ENCODE assay signal across 15 cellular contexts in genomic region chr10:21547246-21547645, GRCh38. TPM values are rescaled to one million over a fixed set of nuclear protein-coding genes. Genes with fewer than 3 reads are reported as not detected.
A peak's percentile ranks its signal among the peaks of the same experiment; 100 is the strongest.
DNase-seq lines count a peak whose midpoint lies in the region; ATAC-seq and TF ChIP-seq lines count a peak whose summit lies in the region.
"Had no signal": no experiment of that assay in that cellular context is flagged by ENCODE, and none has a peak within 500 bp of the region (broad histone marks: within the 10 kb centered on the region; RNA-seq: fewer than 3 reads in every experiment).

No MANE protein-coding gene starts in this region.

- H2AFZ ChIP-seq in GM23338 = no peak overlapping the region

- DNase-seq in GM23338 (ENCODE audit: low spot score) (no peak), WTC11 (ENCODE audit: low spot score) (no peak), endodermal cell (no peak), NCI-H510A treated with DMSO at 0.1 percent for 48 hours (lab: John Stamatoyannopoulos, UW) (no peak)
- peak in 1 of 2 donors; percentile 25 for DNase-seq in stimulated activated effector memory CD8-positive, alpha-beta T cell treated with anti-CD3 and anti-CD28 coated beads, Interleukin-12 subunit alpha, Interleukin-12 subunit beta, amount 100 ng/mL, for 72 hours (ENCODE audit: low spot score in 2 of 2)
- DNase-seq in stimulated activated CD8-positive, alpha-beta memory T cell treated with anti-CD3 and anti-CD28 coated beads, Interleukin-4, amount 100 ng/mL, for 48 hours = no peak
- DNase-seq: ACHN; CD4-positive, CD25-positive, alpha-beta regulatory T cell; DMS53; GF-D8; GOT3; H9; HFFc6 had no signal

- no peak overlapping the region for H3K4me3 ChIP-seq in GM23338
- no peak overlapping the region for H3K4me3 ChIP-seq in endodermal cell (ENCODE audit: low read length)
- H3K4me3 ChIP-seq: BLaER1 treated with 17β-estradiol and CSF1 and Interleukin-3, amounts not matched to agents 10 nM and 100 nM had no signal

- CTCF ChIA-PET in WTC11 (lab: Charles Lee) = no interaction called here

- H3K36me3 ChIP-seq in GM23338 (ENCODE audit: insufficient read depth) = peaks cover 52% of the 10 kb centered on the region
- H3K36me3 ChIP-seq in endodermal cell (ENCODE audit: control insufficient read depth, insufficient read depth, low read length) = peaks cover 79% of the 10 kb centered on the region

- WGBS in endodermal cell (ENCODE audit: insufficient coverage in 1 of 2, insufficient read length in 1 of 2), 2 experiments = 91 to 98% methylated on average over 3 to 6 of the region's 6 CpGs

- H4K20me1 ChIP-seq in GM23338 (replicated peaks; ENCODE audit: insufficient read depth) = peaks cover 26% of the 10 kb centered on the region

- 0 out of 2 replicates have a peak, but pooled peaks cover 6% of the 10 kb centered on the region for H3F3A ChIP-seq in GM23338 (replicated peaks; ENCODE audit: low read depth)

- H3K36me3 Mint-ChIP-seq in GM23338 (ENCODE audit: low read depth) = peaks cover 82% of the 10 kb centered on the region
- peaks cover 68% of the 10 kb centered on the region for H3K36me3 Mint-ChIP-seq in WTC11
- H3K36me3 Mint-ChIP-seq in endodermal cell (ENCODE audit: low read depth) = peaks cover 78% of the 10 kb centered on the region
- peaks cover 100% of the 10 kb centered on the region for H3K36me3 Mint-ChIP-seq in stimulated activated effector memory CD8-positive, alpha-beta T cell treated with anti-CD3 and anti-CD28 coated beads, Interleukin-12 subunit alpha, Interleukin-12 subunit beta, amount 100 ng/mL, for 72 hours

- no peak overlapping the region for H3K4me2 ChIP-seq in GM23338
- H3K4me2 ChIP-seq: BLaER1 treated with 17β-estradiol and CSF1 and Interleukin-3, amounts not matched to agents 10 nM and 100 nM had no signal

- H3K27me3 ChIP-seq in GM23338 (ENCODE audit: insufficient read depth) = no peaks in the 10 kb centered on the region
- no peaks in the 10 kb centered on the region for H3K27me3 ChIP-seq in endodermal cell (ENCODE audit: control insufficient read depth, insufficient read depth, low read length, poor library complexity, severe bottlenecking)
- H3K27me3 ChIP-seq: BLaER1 treated with 17β-estradiol and CSF1 and Interleukin-3, amounts not matched to agents 10 nM and 100 nM had no signal

- peak overlapping the region; percentile 32; the same call in 1 of the 2 replicates for H3K27ac ChIP-seq in GM23338 (ENCODE audit: low read depth)
- H3K27ac ChIP-seq in endodermal cell (ENCODE audit: low read depth, low read length) = no peak overlapping the region
- H3K27ac ChIP-seq: BLaER1 treated with 17β-estradiol and CSF1 and Interleukin-3, amounts not matched to agents 10 nM and 100 nM had no signal

- H3K9me3 Mint-ChIP-seq in GM23338 = no peaks in the 10 kb centered on the region
- H3K9me3 Mint-ChIP-seq in WTC11 = no peaks in the 10 kb centered on the region
- no peaks in the 10 kb centered on the region for H3K9me3 Mint-ChIP-seq in endodermal cell
- H3K9me3 Mint-ChIP-seq in stimulated activated effector memory CD8-positive, alpha-beta T cell treated with anti-CD3 and anti-CD28 coated beads, Interleukin-12 subunit alpha, Interleukin-12 subunit beta, amount 100 ng/mL, for 72 hours = no peaks in the 10 kb centered on the region
- H3K9me3 Mint-ChIP-seq: CD4-positive, CD25-positive, alpha-beta regulatory T cell; H9; HFFc6 had no signal

- H3K4me3 Mint-ChIP-seq in GM23338 (no peak overlapping the region), WTC11 (no peak overlapping the region), endodermal cell (no peak overlapping the region)
- no peak overlapping the region for H3K4me3 Mint-ChIP-seq in stimulated activated effector memory CD8-positive, alpha-beta T cell treated with anti-CD3 and anti-CD28 coated beads, Interleukin-12 subunit alpha, Interleukin-12 subunit beta, amount 100 ng/mL, for 72 hours
- H3K4me3 Mint-ChIP-seq: CD4-positive, CD25-positive, alpha-beta regulatory T cell; H9; HFFc6 had no signal

- no peaks in the 10 kb centered on the region for H3K9me3 ChIP-seq in endodermal cell (ENCODE audit: control insufficient read depth, low read length)

- no peak for ATAC-seq in GM23338
- no peak for ATAC-seq in WTC11
- ATAC-seq in stimulated activated effector memory CD8-positive, alpha-beta T cell treated with anti-CD3 and anti-CD28 coated beads, Interleukin-12 subunit alpha, Interleukin-12 subunit beta, amount 100 ng/mL, for 72 hours = no peak
- ATAC-seq in GM19023 (IDR thresholded peaks at IDR 0.05; ENCODE audit: unreplicated experiment) = no peak

- POLR2A ChIA-PET in WTC11 (lab: Charles Lee) = no interaction called here

- H3K27me3 Mint-ChIP-seq in GM23338 (ENCODE audit: insufficient read depth, low read depth, poor library complexity) (no peaks in the 10 kb centered on the region), WTC11 (ENCODE audit: low read depth) (no peaks in the 10 kb centered on the region), endodermal cell (ENCODE audit: insufficient read depth) (no peaks in the 10 kb centered on the region)
- H3K27me3 Mint-ChIP-seq: CD4-positive, CD25-positive, alpha-beta regulatory T cell had no signal

- no peaks in the 10 kb centered on the region for H3K9me2 ChIP-seq in GM23338 (ENCODE audit: insufficient read depth)

- H3K27ac Mint-ChIP-seq in GM23338 (no peak overlapping the region), WTC11 (peak overlapping the region; percentile 37; the same call in 1 of the 2 replicates), endodermal cell (peak overlapping the region; percentile 55)
- peak overlapping the region; percentile 14 for H3K27ac Mint-ChIP-seq in stimulated activated effector memory CD8-positive, alpha-beta T cell treated with anti-CD3 and anti-CD28 coated beads, Interleukin-12 subunit alpha, Interleukin-12 subunit beta, amount 100 ng/mL, for 72 hours
- H3K27ac Mint-ChIP-seq: HFFc6 had no signal

- H3K4me1 Mint-ChIP-seq in GM23338 (no peaks in the 10 kb centered on the region), WTC11 (peaks cover 10% of the 10 kb centered on the region), endodermal cell (no peaks in the 10 kb centered on the region)
- H3K4me1 Mint-ChIP-seq in stimulated activated effector memory CD8-positive, alpha-beta T cell treated with anti-CD3 and anti-CD28 coated beads, Interleukin-12 subunit alpha, Interleukin-12 subunit beta, amount 100 ng/mL, for 72 hours = no peaks in the 10 kb centered on the region

- H3K4me1 ChIP-seq in GM23338 (ENCODE audit: insufficient read depth) = no peaks in the 10 kb centered on the region
- H3K4me1 ChIP-seq in endodermal cell (ENCODE audit: control insufficient read depth, insufficient read depth, low read length) = no peaks in the 10 kb centered on the region
- H3K4me1 ChIP-seq: BLaER1 treated with 17β-estradiol and CSF1 and Interleukin-3, amounts not matched to agents 10 nM and 100 nM had no signal

- H3K9ac ChIP-seq in endodermal cell (ENCODE audit: extremely low read depth, low read length, poor library complexity, severe bottlenecking) = no peak overlapping the region
- H3K9ac ChIP-seq: BLaER1 treated with 17β-estradiol and CSF1 and Interleukin-3, amounts not matched to agents 10 nM and 100 nM had no signal

- H3K79me2 ChIP-seq in GM23338 (replicated peaks; ENCODE audit: insufficient read depth) = peaks cover 99% of the 10 kb centered on the region

- no peak for TF ChIP-seq CTCF in GM23338 (conservative IDR thresholded peaks at IDR 0.05; ENCODE audit: low read depth in 2 of 2)
- no peak for TF ChIP-seq CTCF in WTC11 (IDR thresholded peaks at IDR 0.05)
- no peak for TF ChIP-seq CTCF in endodermal cell (conservative IDR thresholded peaks at IDR 0.05)

TF ChIP-seq in WTC11, 78 proteins besides CTCF, POLR2A, EP300 and RAD21:
- no peak for TF ChIP-seq ZNF423 (CRISPR knock-in tag; IDR thresholded peaks at IDR 0.05)
- TF ChIP-seq NR2C2 (CRISPR knock-in tag; IDR thresholded peaks at IDR 0.05) = no peak
- TF ChIP-seq ZBTB21 (CRISPR knock-in tag; IDR thresholded peaks at IDR 0.05; ENCODE audit: borderline replicate concordance) = no peak
TF ChIP-seq in WTC11: peak in this region for 0.

RNA-seq across cellular contexts. Expression of gene MLLT10, which starts 13.2 kb away (rescaled TPM):
- total RNA-seq in GM23338 (2014; rRNA removed; shearing (Covaris generic)) = 54.1 and 55.4 TPM in 2 replicates
- 26.1 and 28.8 TPM in 2 replicates for polyA plus RNA-seq in GM23338 (2016; fragmentation: Nextera tagmentation; extraction: Ambion mirVana)
- total RNA-seq in WTC11 (2021) = 52.7 to 60.3 TPM (median 60.1 TPM) in 3 replicates
- total RNA-seq in endodermal cell = 10 to 100 TPM; 55.8 to 62.9 TPM
- 48.0 TPM for polyA plus RNA-seq in endodermal cell (2013, experiment 1 of 2)
- 47.7 TPM for polyA plus RNA-seq in endodermal cell (2013, experiment 2 of 2)

RNA-seq across cellular contexts. Expression of gene SKIDA1, which starts 21.8 kb away (rescaled TPM):
- 2.3 and 3.5 TPM in 2 replicates for total RNA-seq in GM23338 (2014; rRNA removed; shearing (Covaris generic))
- 0.94 and 1.5 TPM in 2 replicates for polyA plus RNA-seq in GM23338 (2016; fragmentation: Nextera tagmentation; extraction: Ambion mirVana)
- 9.4 to 12.9 TPM (median 11.8 TPM) in 3 replicates for total RNA-seq in WTC11 (2021)
- 10 to 100 TPM in 1 of 2 donors, 1 to 10 TPM in 1; 6.4 to 12.0 TPM for total RNA-seq in endodermal cell
- polyA plus RNA-seq in endodermal cell (2013, experiment 1 of 2) = 33.0 TPM
- polyA plus RNA-seq in endodermal cell (2013, experiment 2 of 2) = 33.2 TPM
- polyA plus RNA-seq: CD4-positive, CD25-positive, alpha-beta regulatory T cell had no signal
